ENCODE assay signal across 2 cellular contexts in the genomic region with DNA sequence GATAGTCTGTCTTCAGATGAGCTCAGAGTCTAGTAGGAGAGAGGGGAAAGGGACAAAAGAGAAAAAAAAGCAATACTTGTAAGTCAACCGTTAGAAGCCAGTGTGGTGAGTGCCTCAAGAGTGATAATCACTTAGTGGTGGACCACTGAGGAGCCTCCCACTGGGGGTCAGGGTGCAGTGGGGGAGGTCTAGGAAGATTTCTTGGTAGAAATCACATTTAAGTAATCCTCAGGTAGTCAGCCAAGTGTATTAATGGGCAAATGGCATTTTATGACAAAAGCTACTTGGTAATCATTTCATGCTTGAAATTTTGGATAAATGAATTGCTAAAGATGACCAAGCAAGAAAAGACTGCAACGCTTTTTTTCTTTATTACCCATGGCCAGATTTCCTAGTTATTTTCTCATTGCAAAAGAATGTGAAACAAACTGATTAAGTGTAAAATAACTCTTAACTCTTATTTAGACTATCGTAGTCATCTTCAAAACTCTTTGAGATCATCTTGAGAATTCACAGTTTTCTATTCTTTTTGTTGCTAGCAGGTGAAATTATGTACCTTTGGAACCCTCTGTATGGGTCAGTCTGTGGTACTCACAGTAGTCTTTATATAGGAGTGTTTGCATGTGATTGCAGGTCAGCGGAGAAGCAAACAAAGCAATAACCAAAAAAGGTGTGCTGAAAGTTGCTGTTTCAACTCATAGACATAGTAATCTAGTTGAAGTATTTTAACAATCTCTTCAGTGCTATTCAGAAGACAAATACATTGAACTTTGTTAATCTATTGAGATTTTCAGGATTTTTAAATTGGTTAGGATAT.
TF ChIP-seq lines count a peak whose summit lies in the region.

No MANE protein-coding gene starts in this region.

TF ChIP-seq in HepG2, 621 proteins besides CTCF, POLR2A, EP300 and RAD21 (continues in another document):
- TF ChIP-seq, protein P1, sequence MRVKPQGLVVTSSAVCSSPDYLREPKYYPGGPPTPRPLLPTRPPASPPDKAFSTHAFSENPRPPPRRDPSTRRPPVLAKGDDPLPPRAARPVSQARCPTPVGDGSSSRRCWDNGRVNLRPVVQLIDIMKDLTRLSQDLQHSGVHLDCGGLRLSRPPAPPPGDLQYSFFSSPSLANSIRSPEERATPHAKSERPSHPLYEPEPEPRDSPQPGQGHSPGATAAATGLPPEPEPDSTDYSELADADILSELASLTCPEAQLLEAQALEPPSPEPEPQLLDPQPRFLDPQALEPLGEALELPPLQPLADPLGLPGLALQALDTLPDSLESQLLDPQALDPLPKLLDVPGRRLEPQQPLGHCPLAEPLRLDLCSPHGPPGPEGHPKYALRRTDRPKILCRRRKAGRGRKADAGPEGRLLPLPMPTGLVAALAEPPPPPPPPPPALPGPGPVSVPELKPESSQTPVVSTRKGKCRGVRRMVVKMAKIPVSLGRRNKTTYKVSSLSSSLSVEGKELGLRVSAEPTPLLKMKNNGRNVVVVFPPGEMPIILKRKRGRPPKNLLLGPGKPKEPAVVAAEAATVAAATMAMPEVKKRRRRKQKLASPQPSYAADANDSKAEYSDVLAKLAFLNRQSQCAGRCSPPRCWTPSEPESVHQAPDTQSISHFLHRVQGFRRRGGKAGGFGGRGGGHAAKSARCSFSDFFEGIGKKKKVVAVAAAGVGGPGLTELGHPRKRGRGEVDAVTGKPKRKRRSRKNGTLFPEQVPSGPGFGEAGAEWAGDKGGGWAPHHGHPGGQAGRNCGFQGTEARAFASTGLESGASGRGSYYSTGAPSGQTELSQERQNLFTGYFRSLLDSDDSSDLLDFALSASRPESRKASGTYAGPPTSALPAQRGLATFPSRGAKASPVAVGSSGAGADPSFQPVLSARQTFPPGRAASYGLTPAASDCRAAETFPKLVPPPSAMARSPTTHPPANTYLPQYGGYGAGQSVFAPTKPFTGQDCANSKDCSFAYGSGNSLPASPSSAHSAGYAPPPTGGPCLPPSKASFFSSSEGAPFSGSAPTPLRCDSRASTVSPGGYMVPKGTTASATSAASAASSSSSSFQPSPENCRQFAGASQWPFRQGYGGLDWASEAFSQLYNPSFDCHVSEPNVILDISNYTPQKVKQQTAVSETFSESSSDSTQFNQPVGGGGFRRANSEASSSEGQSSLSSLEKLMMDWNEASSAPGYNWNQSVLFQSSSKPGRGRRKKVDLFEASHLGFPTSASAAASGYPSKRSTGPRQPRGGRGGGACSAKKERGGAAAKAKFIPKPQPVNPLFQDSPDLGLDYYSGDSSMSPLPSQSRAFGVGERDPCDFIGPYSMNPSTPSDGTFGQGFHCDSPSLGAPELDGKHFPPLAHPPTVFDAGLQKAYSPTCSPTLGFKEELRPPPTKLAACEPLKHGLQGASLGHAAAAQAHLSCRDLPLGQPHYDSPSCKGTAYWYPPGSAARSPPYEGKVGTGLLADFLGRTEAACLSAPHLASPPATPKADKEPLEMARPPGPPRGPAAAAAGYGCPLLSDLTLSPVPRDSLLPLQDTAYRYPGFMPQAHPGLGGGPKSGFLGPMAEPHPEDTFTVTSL (CRISPR knock-in tag; IDR thresholded peaks at IDR 0.05; ENCODE audit: borderline replicate concordance) = 0 out of 2 replicates have a peak, but pooled peaks have one; percentile 32
- TF ChIP-seq SAP130 (CRISPR knock-in tag; IDR thresholded peaks at IDR 0.05; ENCODE audit: low read depth) = peak; percentile 22; the same call in 1 of the 2 replicates
- no peak for TF ChIP-seq RFXANK (CRISPR knock-in tag; IDR thresholded peaks at IDR 0.05)
- TF ChIP-seq RARG (CRISPR knock-in tag; IDR thresholded peaks at IDR 0.05; ENCODE audit: low read depth) = no peak
- no peak for TF ChIP-seq MED8 (CRISPR knock-in tag; IDR thresholded peaks at IDR 0.05; ENCODE audit: insufficient replicate concordance)
- no peak for TF ChIP-seq TBX2 (CRISPR knock-in tag; IDR thresholded peaks at IDR 0.05; ENCODE audit: borderline replicate concordance)
- TF ChIP-seq, protein P2, sequence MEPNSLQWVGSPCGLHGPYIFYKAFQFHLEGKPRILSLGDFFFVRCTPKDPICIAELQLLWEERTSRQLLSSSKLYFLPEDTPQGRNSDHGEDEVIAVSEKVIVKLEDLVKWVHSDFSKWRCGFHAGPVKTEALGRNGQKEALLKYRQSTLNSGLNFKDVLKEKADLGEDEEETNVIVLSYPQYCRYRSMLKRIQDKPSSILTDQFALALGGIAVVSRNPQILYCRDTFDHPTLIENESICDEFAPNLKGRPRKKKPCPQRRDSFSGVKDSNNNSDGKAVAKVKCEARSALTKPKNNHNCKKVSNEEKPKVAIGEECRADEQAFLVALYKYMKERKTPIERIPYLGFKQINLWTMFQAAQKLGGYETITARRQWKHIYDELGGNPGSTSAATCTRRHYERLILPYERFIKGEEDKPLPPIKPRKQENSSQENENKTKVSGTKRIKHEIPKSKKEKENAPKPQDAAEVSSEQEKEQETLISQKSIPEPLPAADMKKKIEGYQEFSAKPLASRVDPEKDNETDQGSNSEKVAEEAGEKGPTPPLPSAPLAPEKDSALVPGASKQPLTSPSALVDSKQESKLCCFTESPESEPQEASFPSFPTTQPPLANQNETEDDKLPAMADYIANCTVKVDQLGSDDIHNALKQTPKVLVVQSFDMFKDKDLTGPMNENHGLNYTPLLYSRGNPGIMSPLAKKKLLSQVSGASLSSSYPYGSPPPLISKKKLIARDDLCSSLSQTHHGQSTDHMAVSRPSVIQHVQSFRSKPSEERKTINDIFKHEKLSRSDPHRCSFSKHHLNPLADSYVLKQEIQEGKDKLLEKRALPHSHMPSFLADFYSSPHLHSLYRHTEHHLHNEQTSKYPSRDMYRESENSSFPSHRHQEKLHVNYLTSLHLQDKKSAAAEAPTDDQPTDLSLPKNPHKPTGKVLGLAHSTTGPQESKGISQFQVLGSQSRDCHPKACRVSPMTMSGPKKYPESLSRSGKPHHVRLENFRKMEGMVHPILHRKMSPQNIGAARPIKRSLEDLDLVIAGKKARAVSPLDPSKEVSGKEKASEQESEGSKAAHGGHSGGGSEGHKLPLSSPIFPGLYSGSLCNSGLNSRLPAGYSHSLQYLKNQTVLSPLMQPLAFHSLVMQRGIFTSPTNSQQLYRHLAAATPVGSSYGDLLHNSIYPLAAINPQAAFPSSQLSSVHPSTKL (CRISPR knock-in tag; IDR thresholded peaks at IDR 0.05) = peak; percentile 57
- TF ChIP-seq NR2F6 (IDR thresholded peaks at IDR 0.05) = 0 out of 2 replicates have a peak, but pooled peaks have one; percentile 27
- no peak; the same call in 1 of the 2 replicates for TF ChIP-seq NR2F6 (CRISPR knock-in tag; IDR thresholded peaks at IDR 0.05)
- TF ChIP-seq, protein P3, sequence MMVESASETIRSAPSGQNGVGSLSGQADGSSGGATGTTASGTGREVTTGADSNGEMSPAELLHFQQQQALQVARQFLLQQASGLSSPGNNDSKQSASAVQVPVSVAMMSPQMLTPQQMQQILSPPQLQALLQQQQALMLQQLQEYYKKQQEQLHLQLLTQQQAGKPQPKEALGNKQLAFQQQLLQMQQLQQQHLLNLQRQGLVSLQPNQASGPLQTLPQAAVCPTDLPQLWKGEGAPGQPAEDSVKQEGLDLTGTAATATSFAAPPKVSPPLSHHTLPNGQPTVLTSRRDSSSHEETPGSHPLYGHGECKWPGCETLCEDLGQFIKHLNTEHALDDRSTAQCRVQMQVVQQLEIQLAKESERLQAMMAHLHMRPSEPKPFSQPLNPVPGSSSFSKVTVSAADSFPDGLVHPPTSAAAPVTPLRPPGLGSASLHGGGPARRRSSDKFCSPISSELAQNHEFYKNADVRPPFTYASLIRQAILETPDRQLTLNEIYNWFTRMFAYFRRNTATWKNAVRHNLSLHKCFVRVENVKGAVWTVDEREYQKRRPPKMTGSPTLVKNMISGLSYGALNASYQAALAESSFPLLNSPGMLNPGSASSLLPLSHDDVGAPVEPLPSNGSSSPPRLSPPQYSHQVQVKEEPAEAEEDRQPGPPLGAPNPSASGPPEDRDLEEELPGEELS (CRISPR knock-in tag; IDR thresholded peaks at IDR 0.05) = peak; percentile 31; the same call in 1 of the 2 replicates
- TF ChIP-seq MAZ (IDR thresholded peaks at IDR 0.05; ENCODE audit: borderline replicate concordance, low read depth, low read length) = no peak
- TF ChIP-seq MAZ (CRISPR knock-in tag; IDR thresholded peaks at IDR 0.05; ENCODE audit: low read depth) = no peak
- no peak for TF ChIP-seq THAP11 (CRISPR knock-in tag; IDR thresholded peaks at IDR 0.05)

TF ChIP-seq in WTC11, 78 proteins besides CTCF, POLR2A, EP300 and RAD21:
- TF ChIP-seq, protein P4, sequence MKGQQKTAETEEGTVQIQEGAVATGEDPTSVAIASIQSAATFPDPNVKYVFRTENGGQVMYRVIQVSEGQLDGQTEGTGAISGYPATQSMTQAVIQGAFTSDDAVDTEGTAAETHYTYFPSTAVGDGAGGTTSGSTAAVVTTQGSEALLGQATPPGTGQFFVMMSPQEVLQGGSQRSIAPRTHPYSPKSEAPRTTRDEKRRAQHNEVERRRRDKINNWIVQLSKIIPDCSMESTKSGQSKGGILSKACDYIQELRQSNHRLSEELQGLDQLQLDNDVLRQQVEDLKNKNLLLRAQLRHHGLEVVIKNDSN (CRISPR knock-in tag; IDR thresholded peaks at IDR 0.05) = no peak
- TF ChIP-seq, protein P5, sequence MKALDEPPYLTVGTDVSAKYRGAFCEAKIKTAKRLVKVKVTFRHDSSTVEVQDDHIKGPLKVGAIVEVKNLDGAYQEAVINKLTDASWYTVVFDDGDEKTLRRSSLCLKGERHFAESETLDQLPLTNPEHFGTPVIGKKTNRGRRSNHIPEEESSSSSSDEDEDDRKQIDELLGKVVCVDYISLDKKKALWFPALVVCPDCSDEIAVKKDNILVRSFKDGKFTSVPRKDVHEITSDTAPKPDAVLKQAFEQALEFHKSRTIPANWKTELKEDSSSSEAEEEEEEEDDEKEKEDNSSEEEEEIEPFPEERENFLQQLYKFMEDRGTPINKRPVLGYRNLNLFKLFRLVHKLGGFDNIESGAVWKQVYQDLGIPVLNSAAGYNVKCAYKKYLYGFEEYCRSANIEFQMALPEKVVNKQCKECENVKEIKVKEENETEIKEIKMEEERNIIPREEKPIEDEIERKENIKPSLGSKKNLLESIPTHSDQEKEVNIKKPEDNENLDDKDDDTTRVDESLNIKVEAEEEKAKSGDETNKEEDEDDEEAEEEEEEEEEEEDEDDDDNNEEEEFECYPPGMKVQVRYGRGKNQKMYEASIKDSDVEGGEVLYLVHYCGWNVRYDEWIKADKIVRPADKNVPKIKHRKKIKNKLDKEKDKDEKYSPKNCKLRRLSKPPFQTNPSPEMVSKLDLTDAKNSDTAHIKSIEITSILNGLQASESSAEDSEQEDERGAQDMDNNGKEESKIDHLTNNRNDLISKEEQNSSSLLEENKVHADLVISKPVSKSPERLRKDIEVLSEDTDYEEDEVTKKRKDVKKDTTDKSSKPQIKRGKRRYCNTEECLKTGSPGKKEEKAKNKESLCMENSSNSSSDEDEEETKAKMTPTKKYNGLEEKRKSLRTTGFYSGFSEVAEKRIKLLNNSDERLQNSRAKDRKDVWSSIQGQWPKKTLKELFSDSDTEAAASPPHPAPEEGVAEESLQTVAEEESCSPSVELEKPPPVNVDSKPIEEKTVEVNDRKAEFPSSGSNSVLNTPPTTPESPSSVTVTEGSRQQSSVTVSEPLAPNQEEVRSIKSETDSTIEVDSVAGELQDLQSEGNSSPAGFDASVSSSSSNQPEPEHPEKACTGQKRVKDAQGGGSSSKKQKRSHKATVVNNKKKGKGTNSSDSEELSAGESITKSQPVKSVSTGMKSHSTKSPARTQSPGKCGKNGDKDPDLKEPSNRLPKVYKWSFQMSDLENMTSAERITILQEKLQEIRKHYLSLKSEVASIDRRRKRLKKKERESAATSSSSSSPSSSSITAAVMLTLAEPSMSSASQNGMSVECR (CRISPR knock-in tag; IDR thresholded peaks at IDR 0.05; ENCODE audit: borderline replicate concordance) = no peak
- TF ChIP-seq RELA (CRISPR knock-in tag; IDR thresholded peaks at IDR 0.05; ENCODE audit: borderline replicate concordance) = no peak
- TF ChIP-seq NFE2L1 (CRISPR knock-in tag; IDR thresholded peaks at IDR 0.05) = no peak
- TF ChIP-seq GABPB1 (CRISPR knock-in tag; IDR thresholded peaks at IDR 0.05) = no peak
- no peak for TF ChIP-seq ESRRA (CRISPR knock-in tag; IDR thresholded peaks at IDR 0.05; ENCODE audit: borderline replicate concordance)
- no peak for TF ChIP-seq ELF4 (CRISPR knock-in tag; IDR thresholded peaks at IDR 0.05; ENCODE audit: low read depth)
- TF ChIP-seq ZNF396 (CRISPR knock-in tag; IDR thresholded peaks at IDR 0.05; ENCODE audit: borderline replicate concordance) = no peak
- TF ChIP-seq ETV6 (CRISPR knock-in tag; IDR thresholded peaks at IDR 0.05) = no peak
- no peak for TF ChIP-seq FOXK1 (CRISPR knock-in tag; IDR thresholded peaks at IDR 0.05)
- TF ChIP-seq NFATC4 (CRISPR knock-in tag; IDR thresholded peaks at IDR 0.05) = no peak
- TF ChIP-seq MYBL2 (CRISPR knock-in tag; IDR thresholded peaks at IDR 0.05) = no peak
- TF ChIP-seq ZNF671 (CRISPR knock-in tag; IDR thresholded peaks at IDR 0.05) = no peak
- TF ChIP-seq NR3C1 (CRISPR knock-in tag; conservative IDR thresholded peaks at IDR 0.05; ENCODE audit: low read depth) = no peak
- TF ChIP-seq JUN (CRISPR knock-in tag; IDR thresholded peaks at IDR 0.05) = no peak
